ENCODE assay signal across 8 cellular contexts in the genomic region with DNA sequence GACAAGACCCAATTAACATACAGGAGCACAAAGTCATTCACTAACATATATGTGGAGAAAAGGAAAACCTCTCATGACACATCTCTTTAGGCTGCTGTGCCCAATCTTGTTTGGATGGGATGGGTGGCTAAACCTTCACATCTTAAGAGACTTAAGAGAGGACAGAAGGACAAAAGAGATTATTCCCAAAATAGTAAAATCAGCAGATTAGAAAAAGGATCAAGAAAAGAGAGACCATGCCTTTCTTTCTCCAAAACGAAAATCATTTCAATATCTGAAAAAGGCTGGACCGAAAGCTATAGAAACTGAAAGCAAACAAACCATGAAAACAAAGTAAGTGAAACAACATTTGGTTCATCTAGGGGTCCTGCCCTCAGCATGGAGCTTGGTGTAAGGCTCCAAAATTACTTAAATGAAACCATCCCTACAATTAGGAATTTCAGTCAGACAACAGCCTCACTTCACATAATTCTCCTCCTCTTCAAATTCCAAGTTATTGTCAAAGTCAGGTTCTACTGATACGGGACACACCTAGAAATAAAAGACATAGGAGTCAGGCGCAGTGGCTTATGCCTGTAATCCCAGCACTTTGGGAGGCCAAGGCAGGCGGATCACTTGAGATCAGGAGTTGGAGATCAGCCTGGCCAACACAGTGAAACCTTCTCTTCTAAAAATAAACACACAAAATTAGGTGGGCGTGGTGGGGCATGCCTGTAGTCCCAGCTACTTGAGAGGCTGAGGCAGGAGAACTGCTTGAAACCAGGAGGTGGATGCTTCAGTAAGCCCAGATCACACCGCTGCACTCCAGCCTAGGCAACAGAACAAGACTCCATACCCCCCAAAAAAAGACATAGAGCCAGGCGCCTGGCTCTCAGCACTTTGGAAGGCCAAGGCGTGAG. TPM values are rescaled to one million over a fixed set of nuclear protein-coding genes. Genes with fewer than 3 reads are reported as not detected.
DNase-seq lines count a peak whose midpoint lies in the region; ATAC-seq, FAIRE-seq and TF ChIP-seq lines count a peak whose summit lies in the region.

No MANE protein-coding gene starts in this region.

- H3K27me3 Mint-ChIP-seq in CD14-positive monocyte (ENCODE audit: low read depth in 3 of 3) (peaks cover 0 to 1% (median 0%) of the 10 kb centered on the region in 3 donors), IgD-negative memory B cell (no peaks in the 10 kb centered on the region)
- H3K27me3 Mint-ChIP-seq in naive thymus-derived CD4-positive, alpha-beta T cell: no peaks in the 10 kb centered on the region

- no peaks in the 10 kb centered on the region for H3K9me3 ChIP-seq in naive thymus-derived CD4-positive, alpha-beta T cell (ENCODE audit: control insufficient read depth in 2 of 3, low read length in 3 of 3)

- no peak overlapping the region for H3K27ac ChIP-seq in naive thymus-derived CD4-positive, alpha-beta T cell (ENCODE audit: low read depth, low read length)

- H3K4me3 Mint-ChIP-seq in CD14-positive monocyte (peak overlapping the region in 1 of 2 donors; percentile 37), IgD-negative memory B cell (peak overlapping the region; percentile 76 to 95 (median 84))
- H3K4me3 Mint-ChIP-seq in naive thymus-derived CD4-positive, alpha-beta T cell: peak overlapping the region; percentile 28 to 96 (median 65)

- no peaks in the 10 kb centered on the region for H3K36me3 ChIP-seq in bronchial epithelial cell (ENCODE audit: control insufficient read depth, insufficient read depth, low read length)
- H3K36me3 ChIP-seq in naive thymus-derived CD4-positive, alpha-beta T cell (ENCODE audit: control insufficient read depth in 2 of 3, insufficient read depth in 3 of 3, low read length in 3 of 3): peaks cover 0 to 4% (median 0%) of the 10 kb centered on the region in 3 experiments

- POLR2A ChIA-PET in naive thymus-derived CD4-positive, alpha-beta T cell (lab: Charles Lee): interaction anchor here (0.6 to 2.2 kb wide), 2 partner anchors 28 to 74 kb away, joined by 3 to 5 read pairs; no protein-coding TSS in a partner anchor

- peak overlapping the region in 5 of 7 donors; percentile 75 to 91 (median 83) for H3K27ac Mint-ChIP-seq in CD14-positive monocyte
- H3K27ac Mint-ChIP-seq in IgD-negative memory B cell: peak overlapping the region; percentile 86 to 91 (median 91)
- H3K27ac Mint-ChIP-seq in naive thymus-derived CD4-positive, alpha-beta T cell: peak overlapping the region; percentile 14 to 86 (median 64)

- CTCF ChIA-PET in naive thymus-derived CD4-positive, alpha-beta T cell (lab: Charles Lee): interaction anchor here (1.1 kb wide), 1 partner anchor 58 kb away, joined by 4 read pairs; no protein-coding TSS in a partner anchor

- no peak for ATAC-seq in naive thymus-derived CD4-positive, alpha-beta T cell
- ATAC-seq in GM21381 (IDR thresholded peaks at IDR 0.05; ENCODE audit: unreplicated experiment) (no peak), HG02610 (IDR thresholded peaks at IDR 0.05; ENCODE audit: unreplicated experiment) (no peak)

- intact Hi-C loops in CD14-positive monocyte (cut with micrococcal nuclease): no loop called here
- intact Hi-C loops in naive thymus-derived CD4-positive, alpha-beta T cell (cut with micrococcal nuclease): loop anchor here in 1 of 2 donors (2.0 to 10.0 kb wide), 2 partner anchors 333 to 431 kb away; partner anchors contain the start of genes ARID5A and KANSL3

- H3K36me3 Mint-ChIP-seq in CD14-positive monocyte: peaks cover 11 to 31% of the 10 kb centered on the region in 2 donors
- peaks cover 7% of the 10 kb centered on the region for H3K36me3 Mint-ChIP-seq in IgD-negative memory B cell
- H3K36me3 Mint-ChIP-seq in naive thymus-derived CD4-positive, alpha-beta T cell: peaks cover 0 to 19% (median 4%) of the 10 kb centered on the region in 5 donors

- FAIRE-seq in bronchial epithelial cell (lab: Jason Lieb, UNC): no peak

- DNase-seq in CD14-positive monocyte (ENCODE audit: low spot score) (no peak), bronchial epithelial cell (ENCODE audit: low read depth) (peak; percentile 43), AG08395 (ENCODE audit: low spot score) (no peak)
- no peak for DNase-seq in naive thymus-derived CD4-positive, alpha-beta T cell
- no peak for DNase-seq in stimulated activated CD4-positive, alpha-beta T cell treated with anti-CD3 and anti-CD28 coated beads, Interleukin-2, amount 100 ng/mL, for 24 hours

- no peaks in the 10 kb centered on the region for H3K27me3 ChIP-seq in bronchial epithelial cell (ENCODE audit: control insufficient read depth, insufficient read depth, low read length)
- H3K27me3 ChIP-seq in naive thymus-derived CD4-positive, alpha-beta T cell (ENCODE audit: control insufficient read depth in 2 of 2, insufficient read depth in 2 of 2, low read length in 2 of 2): no peaks in the 10 kb centered on the region

- TF ChIP-seq CTCF in CD14-positive monocyte (IDR thresholded peaks at IDR 0.05): no peak
- TF ChIP-seq CTCF in bronchial epithelial cell (IDR thresholded peaks at IDR 0.05; ENCODE audit: insufficient read depth, low read length, severe bottlenecking): no peak

- no peak overlapping the region for H3K4me3 ChIP-seq in bronchial epithelial cell (ENCODE audit: low read depth, low read length)
- H3K4me3 ChIP-seq in naive thymus-derived CD4-positive, alpha-beta T cell (ENCODE audit: low read length): peak overlapping the region; percentile 31

- H3K9me3 Mint-ChIP-seq in CD14-positive monocyte (no peaks in the 10 kb centered on the region), IgD-negative memory B cell (no peaks in the 10 kb centered on the region)
- H3K9me3 Mint-ChIP-seq in naive thymus-derived CD4-positive, alpha-beta T cell: no peaks in the 10 kb centered on the region

- H3K4me1 ChIP-seq in naive thymus-derived CD4-positive, alpha-beta T cell (ENCODE audit: control insufficient read depth in 2 of 2, insufficient read depth in 2 of 2, low read length in 2 of 2): peaks cover 41 to 48% of the 10 kb centered on the region in 2 donors

- H3K4me1 Mint-ChIP-seq in CD14-positive monocyte (peaks cover 83% of the 10 kb centered on the region), IgD-negative memory B cell (peaks cover 63 to 79% (median 76%) of the 10 kb centered on the region in 3 donors)
- H3K4me1 Mint-ChIP-seq in naive thymus-derived CD4-positive, alpha-beta T cell: peaks cover 59 to 95% (median 87%) of the 10 kb centered on the region in 7 donors

RNA-seq across cellular contexts. Expression of gene STARD7, which starts 5.2 kb away (rescaled TPM):
- polyA plus RNA-seq in CD14-positive monocyte: 100 to 1,000 TPM; 172 to 179 TPM
- 193 TPM for polyA plus RNA-seq in IgD-negative memory B cell
- 73.2 and 93.7 TPM in 2 replicates for total RNA-seq in bronchial epithelial cell
- 100 to 1,000 TPM in 1 of 5 experiments, 10 to 100 TPM in 4; 56.5 to 133 (median 74.2) TPM for total RNA-seq in naive thymus-derived CD4-positive, alpha-beta T cell
- polyA plus RNA-seq in naive thymus-derived CD4-positive, alpha-beta T cell: 100 to 1,000 TPM; 106 to 120 TPM

RNA-seq across cellular contexts. Expression of gene DUSP2, which starts 58.1 kb away (rescaled TPM):
- 10 to 100 TPM; 48.4 to 66.1 TPM for polyA plus RNA-seq in CD14-positive monocyte
- polyA plus RNA-seq in IgD-negative memory B cell: 55.6 TPM
- total RNA-seq in bronchial epithelial cell: 1.8 and 5.3 TPM in 2 replicates
- total RNA-seq in naive thymus-derived CD4-positive, alpha-beta T cell: 100 to 1,000 TPM in 2 of 5 experiments, 10 to 100 TPM in 3; 22.1 to 255 (median 50.3) TPM
- 10 to 100 TPM; 21.0 to 25.6 TPM for polyA plus RNA-seq in naive thymus-derived CD4-positive, alpha-beta T cell
